1 cellular context compared by ENCODE assay signal in genomic region chr2:11753452-11753885, GRCh38.
TF ChIP-seq lines count a peak whose summit lies in the region.

No MANE protein-coding gene starts in this region.

TF ChIP-seq in K562, 482 proteins besides CTCF, POLR2A, EP300 and RAD21 (continued from another document and continues in another):
- no peak for TF ChIP-seq CUX1 (CRISPR knock-in tag; IDR thresholded peaks at IDR 0.05)
- TF ChIP-seq E4F1 (CRISPR knock-in tag; IDR thresholded peaks at IDR 0.05; ENCODE audit: borderline replicate concordance): no peak
- TF ChIP-seq ZNF436 (CRISPR knock-in tag; IDR thresholded peaks at IDR 0.05): no peak
- TF ChIP-seq NR0B1 (IDR thresholded peaks at IDR 0.05; ENCODE audit: partially characterized antibody): no peak
- no peak for TF ChIP-seq RERE (CRISPR knock-in tag; IDR thresholded peaks at IDR 0.05; ENCODE audit: borderline replicate concordance)
- peak; percentile 98 for TF ChIP-seq ZEB2 (IDR thresholded peaks at IDR 0.05)
- TF ChIP-seq HMG20B (CRISPR knock-in tag; IDR thresholded peaks at IDR 0.05): no peak
- no peak for TF ChIP-seq HNRNPUL1 (IDR thresholded peaks at IDR 0.05; ENCODE audit: low read length)
- no peak for TF ChIP-seq FOXA1 (IDR thresholded peaks at IDR 0.05; ENCODE audit: borderline replicate concordance)
- no peak for TF ChIP-seq TCFL5 (CRISPR knock-in tag; conservative IDR thresholded peaks at IDR 0.05)
- peak in 1 of 2 experiments; percentile 48; a peak in 1 of 4 replicates for TF ChIP-seq HDAC1 (IDR thresholded peaks at IDR 0.05)
- TF ChIP-seq POLR3A (IDR thresholded peaks at IDR 0.05; ENCODE audit: borderline replicate concordance, extremely low read depth, insufficient read depth, insufficient read length): no peak
- TF ChIP-seq ZZZ3 (IDR thresholded peaks at IDR 0.05): no peak
- TF ChIP-seq E2F1 (CRISPR knock-in tag; IDR thresholded peaks at IDR 0.05): no peak
- no peak for TF ChIP-seq SIX5 (IDR thresholded peaks at IDR 0.05; ENCODE audit: borderline replicate concordance in 1 of 2, insufficient read depth in 1 of 2, low read depth in 1 of 2, low read length in 2 of 2)
- no peak for TF ChIP-seq ZNF695 (CRISPR knock-in tag; IDR thresholded peaks at IDR 0.05)
- TF ChIP-seq CEBPG (CRISPR knock-in tag; IDR thresholded peaks at IDR 0.05): no peak
- no peak for TF ChIP-seq CEBPG (tag; conservative IDR thresholded peaks at IDR 0.05 in 1 of 2, IDR thresholded peaks at IDR 0.05 in 1 of 2)
- no peak for TF ChIP-seq ZNF589 (CRISPR knock-in tag; IDR thresholded peaks at IDR 0.05; ENCODE audit: low read depth)
- TF ChIP-seq ZNF778 (CRISPR knock-in tag; IDR thresholded peaks at IDR 0.05): no peak
- no peak for TF ChIP-seq NR2C1 (IDR thresholded peaks at IDR 0.05)
- no peak for TF ChIP-seq NR2C1 (tag; IDR thresholded peaks at IDR 0.05)
- peak in 1 of 2 experiments; percentile 89; a peak in 2 of 4 replicates for TF ChIP-seq RCOR1 (IDR thresholded peaks at IDR 0.05; ENCODE audit: borderline replicate concordance in 1 of 2, low read depth in 2 of 2, low read length in 2 of 2)
- TF ChIP-seq DMBX1 (CRISPR knock-in tag; IDR thresholded peaks at IDR 0.05; ENCODE audit: borderline replicate concordance): no peak; the same call in 1 of the 2 replicates
- TF ChIP-seq HIVEP1 (CRISPR knock-in tag; IDR thresholded peaks at IDR 0.05): no peak
- TF ChIP-seq THRB (CRISPR knock-in tag; conservative IDR thresholded peaks at IDR 0.05): no peak
- TF ChIP-seq KDM1A (IDR thresholded peaks at IDR 0.05): no peak
- no peak for TF ChIP-seq MCM7 (IDR thresholded peaks at IDR 0.05)
- no peak for TF ChIP-seq KDM4B (IDR thresholded peaks at IDR 0.05; ENCODE audit: borderline replicate concordance in 2 of 2, low read depth in 1 of 2)
- TF ChIP-seq SREBF1 (IDR thresholded peaks at IDR 0.05; ENCODE audit: borderline replicate concordance, low read depth, low read length): no peak
- peak; percentile 71 for TF ChIP-seq CBFA2T3 (IDR thresholded peaks at IDR 0.05)
- no peak for TF ChIP-seq SIN3A (IDR thresholded peaks at IDR 0.05; ENCODE audit: borderline replicate concordance in 2 of 2, control insufficient read depth in 1 of 2, low read depth in 2 of 2, low read length in 2 of 2)
- TF ChIP-seq IRF1 (CRISPR knock-in tag; IDR thresholded peaks at IDR 0.05; ENCODE audit: borderline replicate concordance): no peak
- TF ChIP-seq IRF2 (CRISPR knock-in tag; IDR thresholded peaks at IDR 0.05): no peak
